ENCODE assay signal across 22 cellular contexts in genomic region chr5:58893551-58893950, GRCh38.
"Had no signal": no experiment of that assay in that cellular context is flagged by ENCODE, and none has a peak within 500 bp of the region (broad histone marks: within the 10 kb centered on the region; RNA-seq: fewer than 3 reads in every experiment).

No MANE protein-coding gene starts in this region.

- H3K4me1 ChIP-seq: colonic mucosa, right lobe of liver had no signal

- H3K27ac ChIP-seq: colonic mucosa, esophagus squamous epithelium, heart left ventricle, neutrophil, psoas muscle, right lobe of liver, suprapubic skin, tibial nerve had no signal

- FAIRE-seq: endothelial cell of umbilical vein, islet of Langerhans had no signal

- ATAC-seq: heart left ventricle; left lobe of liver; naive thymus-derived CD4-positive, alpha-beta T cell; psoas muscle; right lobe of liver; stimulated activated effector memory CD8-positive, alpha-beta T cell treated with anti-CD3 and anti-CD28 coated beads, Interleukin-12 subunit alpha, Interleukin-12 subunit beta, amount 100 ng/mL, for 72 hours; stimulated activated naive CD8-positive, alpha-beta T cell treated with anti-CD3 and anti-CD28 coated beads, Interleukin-15, Interleukin-2, amounts not matched to agents 100 U/mL and 50 U/mL, for 24 hours had no signal

- H3K27me3 ChIP-seq: colonic mucosa, esophagus squamous epithelium, heart left ventricle, right lobe of liver, suprapubic skin, tibial nerve had no signal

- DNase-seq: caudate nucleus; colonic mucosa; dermis blood vessel endothelial cell; esophagus squamous epithelium; foreskin fibroblast; heart left ventricle; hippocampal formation; naive thymus-derived CD4-positive, alpha-beta T cell; nephron progenitor cell; psoas muscle; retina; right lobe of liver; stimulated activated CD4-positive, alpha-beta T cell treated with anti-CD3 and anti-CD28 coated beads, Interleukin-4, amount 100 ng/mL, for 1 hour; stimulated activated CD8-positive, alpha-beta memory T cell treated with anti-CD3 and anti-CD28 coated beads, Interleukin-4, amount 100 ng/mL, for 48 hours; stimulated activated naive CD8-positive, alpha-beta T cell treated with anti-CD3 and anti-CD28 coated beads, Interleukin-15, Interleukin-2, amounts not matched to agents 100 U/mL and 50 U/mL, for 24 hours had no signal

- H3K36me3 ChIP-seq: colonic mucosa, esophagus squamous epithelium, heart left ventricle, neutrophil, right lobe of liver, suprapubic skin, tibial nerve had no signal

- H3K9me3 ChIP-seq: colonic mucosa, esophagus squamous epithelium, heart left ventricle, neutrophil, psoas muscle, right lobe of liver, suprapubic skin, tibial nerve had no signal

- H3K4me3 ChIP-seq: colonic mucosa, esophagus squamous epithelium, heart left ventricle, psoas muscle, right lobe of liver, suprapubic skin, tibial nerve had no signal
